Comparison of ENCODE assay signal across 8 cellular contexts in the genomic region with DNA sequence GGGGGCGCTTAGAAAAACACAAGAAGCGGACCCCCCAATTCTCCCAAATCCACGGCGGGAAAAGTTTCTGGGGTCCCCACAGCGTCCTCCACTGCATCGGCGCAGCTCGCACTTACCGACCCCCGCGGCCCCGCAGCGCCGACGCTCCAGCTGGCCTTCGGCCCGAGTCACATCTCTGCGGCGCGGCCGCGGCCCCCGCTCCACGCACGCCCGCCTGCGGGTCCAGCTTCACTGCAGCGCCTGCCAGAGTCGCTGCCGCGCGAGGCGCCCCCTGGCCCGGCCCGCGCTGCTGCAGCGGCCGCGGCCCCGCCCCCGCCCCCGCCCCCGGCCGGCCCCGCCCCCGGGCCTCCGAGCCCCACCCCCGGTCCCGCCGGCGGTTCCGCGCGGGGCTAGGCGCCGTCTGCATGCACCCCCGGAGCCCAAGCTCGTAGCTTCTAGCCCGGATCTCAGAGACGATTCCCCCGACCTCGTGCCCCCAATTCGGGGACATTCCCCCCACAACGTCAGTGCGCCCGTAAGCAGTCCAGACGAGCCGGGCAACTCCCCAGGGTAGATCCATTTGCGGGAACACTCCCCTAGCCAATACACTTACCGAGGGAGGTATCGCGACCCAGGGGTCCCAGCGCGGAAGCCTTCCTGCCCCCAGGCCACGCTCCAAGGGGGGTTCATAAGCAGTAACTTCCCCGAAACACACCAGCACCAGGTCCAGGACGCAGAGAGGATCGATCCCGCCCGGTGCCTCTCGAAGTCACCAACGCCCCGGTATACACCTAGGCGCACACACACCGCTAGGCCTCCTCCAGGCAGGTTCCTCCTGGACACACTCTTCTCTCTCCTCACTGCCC. TPM values are rescaled to one million over a fixed set of nuclear protein-coding genes. Genes with fewer than 3 reads are reported as not detected.
A peak's percentile ranks its signal among the peaks of the same experiment; 100 is the strongest.
DNase-seq lines count a peak whose midpoint lies in the region; ATAC-seq and TF ChIP-seq lines count a peak whose summit lies in the region.

A gene with protein sequence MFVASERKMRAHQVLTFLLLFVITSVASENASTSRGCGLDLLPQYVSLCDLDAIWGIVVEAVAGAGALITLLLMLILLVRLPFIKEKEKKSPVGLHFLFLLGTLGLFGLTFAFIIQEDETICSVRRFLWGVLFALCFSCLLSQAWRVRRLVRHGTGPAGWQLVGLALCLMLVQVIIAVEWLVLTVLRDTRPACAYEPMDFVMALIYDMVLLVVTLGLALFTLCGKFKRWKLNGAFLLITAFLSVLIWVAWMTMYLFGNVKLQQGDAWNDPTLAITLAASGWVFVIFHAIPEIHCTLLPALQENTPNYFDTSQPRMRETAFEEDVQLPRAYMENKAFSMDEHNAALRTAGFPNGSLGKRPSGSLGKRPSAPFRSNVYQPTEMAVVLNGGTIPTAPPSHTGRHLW (minus strand): TSS at position 238 of the 845 bp plus-strand sequence. CDS start 12,003 bp downstream, outside the sequence.

- peak within 1 kb of the TSS; percentile 49 to 68 for H3K18ac ChIP-seq in mesenchymal stem cell (ENCODE audit: low read depth in 1 of 2, low read length in 2 of 2)

- no peak within 1 kb of the TSS for H3K27ac Mint-ChIP-seq in activated CD8-positive, alpha-beta T cell treated with anti-CD3 and anti-CD28 coated beads for 36 hours
- peak within 1 kb of the TSS in 1 of 2 donors; percentile 72 for H3K27ac Mint-ChIP-seq in effector memory CD8-positive, alpha-beta T cell

- H3K4me1 ChIP-seq in mesenchymal stem cell (ENCODE audit: control insufficient read depth, insufficient read depth, low read depth, low read length), result peaks cover 18% of the 10 kb centered on the region

- H3K36me3 Mint-ChIP-seq in activated CD8-positive, alpha-beta T cell treated with anti-CD3 and anti-CD28 coated beads for 36 hours (ENCODE audit: low read depth), result no peaks in the 10 kb centered on the region
- peaks cover 7% of the 10 kb centered on the region for H3K36me3 Mint-ChIP-seq in effector memory CD8-positive, alpha-beta T cell (ENCODE audit: insufficient read depth)

- peak within 1 kb of the TSS; percentile 43 for H2BK120ac ChIP-seq in mesenchymal stem cell (ENCODE audit: low read depth, low read length)

- no peaks in the 10 kb centered on the region for H3K9me3 ChIP-seq in mesenchymal stem cell (ENCODE audit: control insufficient read depth, low read length)

- H4K91ac ChIP-seq in mesenchymal stem cell (ENCODE audit: low read length), result no peak within 1 kb of the TSS

- peak within 1 kb of the TSS; percentile 57 for H2AFZ ChIP-seq in mesenchymal stem cell (ENCODE audit: low read depth, low read length)

- peak within 1 kb of the TSS in 1 of 2 experiments; percentile 56 for H3K23ac ChIP-seq in mesenchymal stem cell (ENCODE audit: low read length in 2 of 2)

- H2BK5ac ChIP-seq in mesenchymal stem cell (ENCODE audit: low read depth, low read length, poor library complexity, severe bottlenecking), result no peak within 1 kb of the TSS

- H3K79me1 ChIP-seq in mesenchymal stem cell (replicated peaks; ENCODE audit: low read length, poor library complexity, severe bottlenecking), result peaks cover 10% of the 10 kb centered on the region

- no peak for TF ChIP-seq CTCF in activated CD8-positive, alpha-beta T cell treated with anti-CD3 and anti-CD28 coated beads for 36 hours (IDR thresholded peaks at IDR 0.05)

- no peaks in the 10 kb centered on the region for H3K9me3 Mint-ChIP-seq in activated CD8-positive, alpha-beta T cell treated with anti-CD3 and anti-CD28 coated beads for 36 hours
- no peaks in the 10 kb centered on the region for H3K9me3 Mint-ChIP-seq in effector memory CD8-positive, alpha-beta T cell

- ATAC-seq in activated CD8-positive, alpha-beta T cell treated with anti-CD3 and anti-CD28 coated beads for 36 hours, result peak; percentile 52
- peak; percentile 75 for ATAC-seq in effector memory CD8-positive, alpha-beta T cell (replicated peaks)
- no peak for ATAC-seq in GM18519 (IDR thresholded peaks at IDR 0.05; ENCODE audit: low FRiP score, unreplicated experiment)

- H3K27me3 ChIP-seq in mesenchymal stem cell (ENCODE audit: control insufficient read depth in 1 of 2, insufficient read depth in 1 of 2, low read length in 2 of 2), result peaks cover 0 to 10% of the 10 kb centered on the region in 2 experiments

- peak within 1 kb of the TSS; percentile 78 for H3K9ac ChIP-seq in mesenchymal stem cell (ENCODE audit: low read length)

- CTCF ChIA-PET in activated CD8-positive, alpha-beta T cell treated with anti-CD3 and anti-CD28 coated beads for 36 hours (lab: Charles Lee), result interaction anchor here (0.9 to 3.8 kb wide), 4 partner anchors 280 to 328 kb away, joined by 3 to 47 read pairs (median 6); partner anchors contain the start of gene VPS35L

- intact Hi-C loops in activated CD8-positive, alpha-beta T cell treated with anti-CD3 and anti-CD28 coated beads for 36 hours (cut with micrococcal nuclease), result no loop called here

- peak within 1 kb of the TSS in 1 of 2 experiments; percentile 6 for H3K14ac ChIP-seq in mesenchymal stem cell (ENCODE audit: low read length in 2 of 2)

- H3K4ac ChIP-seq in mesenchymal stem cell (ENCODE audit: low read depth in 1 of 2, low read length in 2 of 2), result peak within 1 kb of the TSS in 1 of 2 experiments; percentile 51

- 27% methylated on average over 48 of the region's 85 CpGs for WGBS in mesenchymal stem cell

- POLR2A ChIA-PET in activated CD8-positive, alpha-beta T cell treated with anti-CD3 and anti-CD28 coated beads for 36 hours (lab: Charles Lee), result interaction anchor here (0.8 kb wide), 1 partner anchor 166 kb away, joined by 3 read pairs; the partner anchor contains the start of genes IQCK and KNOP1

- H4K8ac ChIP-seq in mesenchymal stem cell (ENCODE audit: low read length), result peak within 1 kb of the TSS; percentile 30

- peaks cover 20% of the 10 kb centered on the region for H3K4me1 Mint-ChIP-seq in activated CD8-positive, alpha-beta T cell treated with anti-CD3 and anti-CD28 coated beads for 36 hours (ENCODE audit: low read depth)
- H3K4me1 Mint-ChIP-seq in effector memory CD8-positive, alpha-beta T cell (ENCODE audit: low read depth in 2 of 2), result peaks cover 19 to 24% of the 10 kb centered on the region in 2 donors

- H2BK12ac ChIP-seq in mesenchymal stem cell (ENCODE audit: low read length in 2 of 2), result peak within 1 kb of the TSS; percentile 55 to 66

- peak within 1 kb of the TSS; percentile 75 to 85 for H3K4me3 ChIP-seq in mesenchymal stem cell (ENCODE audit: insufficient read depth in 1 of 2, low read depth in 1 of 2, low read length in 2 of 2)

- H2AK5ac ChIP-seq in mesenchymal stem cell (ENCODE audit: low read length, severe bottlenecking), result no peak within 1 kb of the TSS

- H2BK15ac ChIP-seq in mesenchymal stem cell (ENCODE audit: low read depth, poor library complexity, severe bottlenecking), result peak within 1 kb of the TSS; percentile 62

- peak within 1 kb of the TSS; percentile 97 for H3K4me2 ChIP-seq in mesenchymal stem cell (ENCODE audit: low read length, poor library complexity, severe bottlenecking)

- H3K36me3 ChIP-seq in mesenchymal stem cell (ENCODE audit: control insufficient read depth in 1 of 2, insufficient read depth in 2 of 2, low read depth in 1 of 2, low read length in 2 of 2), result no peaks in the 10 kb centered on the region

- H3K27me3 Mint-ChIP-seq in activated CD8-positive, alpha-beta T cell treated with anti-CD3 and anti-CD28 coated beads for 36 hours, result peaks cover 33% of the 10 kb centered on the region
- peaks cover 45 to 60% of the 10 kb centered on the region in 2 donors for H3K27me3 Mint-ChIP-seq in effector memory CD8-positive, alpha-beta T cell

- DNase-seq in Daoy (ENCODE audit: low read depth), result peak; percentile 51
- DNase-seq in NCI-H1105 (lab: John Stamatoyannopoulos, UW), result peak; percentile 31
- DNase-seq in activated CD8-positive, alpha-beta T cell treated with anti-CD3 and anti-CD28 coated beads for 36 hours, result peak; percentile 42
- peak; percentile 34 to 40 (median 34) for DNase-seq in effector memory CD8-positive, alpha-beta T cell
- DNase-seq in mesenchymal stem cell, result peak; percentile 49
- peak; percentile 46 for DNase-seq in stimulated activated CD8-positive, alpha-beta memory T cell treated with anti-CD3 and anti-CD28 coated beads, Interleukin-4, amount 100 ng/mL, for 48 hours
- DNase-seq in inferior parietal cortex (ENCODE audit: extremely low spot score), result no peak

- H3K4me3 Mint-ChIP-seq in activated CD8-positive, alpha-beta T cell treated with anti-CD3 and anti-CD28 coated beads for 36 hours, result peak within 1 kb of the TSS; percentile 73
- peak within 1 kb of the TSS; percentile 84 to 85 for H3K4me3 Mint-ChIP-seq in effector memory CD8-positive, alpha-beta T cell

- no peak within 1 kb of the TSS for H3K27ac ChIP-seq in mesenchymal stem cell (ENCODE audit: low read length, poor library complexity, severe bottlenecking)

RNA-seq across cellular contexts. Expression of the gene that starts here (rescaled TPM):
- 1.3 and 8.8 TPM in 2 replicates for total RNA-seq in Daoy (2014; rRNA removed; shearing (Covaris generic))
- total RNA-seq in activated CD8-positive, alpha-beta T cell treated with anti-CD3 and anti-CD28 coated beads for 36 hours, result not detected
- polyA plus RNA-seq in mesenchymal stem cell (2013, experiment 1 of 2), result 47.0 TPM
- polyA plus RNA-seq in mesenchymal stem cell (2013, experiment 2 of 2), result 51.7 TPM

Comparison
In these comparisons a context has a peak if more than half of its experiments do, and no peak if none do; other contexts are left out.
1. Peak in DNase-seq and ATAC-seq in activated CD8-positive, alpha-beta T cell treated with anti-CD3 and anti-CD28 coated beads for 36 hours; RNA of the gene not detected or under 1 TPM.